Comparison of ENCODE assay signal across 1 cellular context in genomic region chr3:37800022-37800493, GRCh38.
TF ChIP-seq lines count a peak whose summit lies in the region.

No MANE protein-coding gene starts in this region.

TF ChIP-seq in GM12878, 131 proteins besides CTCF, POLR2A, EP300 and RAD21 (continued from another document):
- TF ChIP-seq, protein P1, sequence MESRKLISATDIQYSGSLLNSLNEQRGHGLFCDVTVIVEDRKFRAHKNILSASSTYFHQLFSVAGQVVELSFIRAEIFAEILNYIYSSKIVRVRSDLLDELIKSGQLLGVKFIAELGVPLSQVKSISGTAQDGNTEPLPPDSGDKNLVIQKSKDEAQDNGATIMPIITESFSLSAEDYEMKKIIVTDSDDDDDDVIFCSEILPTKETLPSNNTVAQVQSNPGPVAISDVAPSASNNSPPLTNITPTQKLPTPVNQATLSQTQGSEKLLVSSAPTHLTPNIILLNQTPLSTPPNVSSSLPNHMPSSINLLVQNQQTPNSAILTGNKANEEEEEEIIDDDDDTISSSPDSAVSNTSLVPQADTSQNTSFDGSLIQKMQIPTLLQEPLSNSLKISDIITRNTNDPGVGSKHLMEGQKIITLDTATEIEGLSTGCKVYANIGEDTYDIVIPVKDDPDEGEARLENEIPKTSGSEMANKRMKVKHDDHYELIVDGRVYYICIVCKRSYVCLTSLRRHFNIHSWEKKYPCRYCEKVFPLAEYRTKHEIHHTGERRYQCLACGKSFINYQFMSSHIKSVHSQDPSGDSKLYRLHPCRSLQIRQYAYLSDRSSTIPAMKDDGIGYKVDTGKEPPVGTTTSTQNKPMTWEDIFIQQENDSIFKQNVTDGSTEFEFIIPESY (IDR thresholded peaks at IDR 0.05) = no peak
- TF ChIP-seq FOXM1 (IDR thresholded peaks at IDR 0.05; ENCODE audit: low read depth, low read length) (no peak), MTA2 (IDR thresholded peaks at IDR 0.05; ENCODE audit: low read depth) (peak; percentile 39; the same call in 1 of the 2 replicates), BMI1 (IDR thresholded peaks at IDR 0.05; ENCODE audit: borderline replicate concordance) (no peak), IKZF1 (conservative IDR thresholded peaks at IDR 0.05) (peak; percentile 65), SPI1 (IDR thresholded peaks at IDR 0.05; ENCODE audit: borderline replicate concordance, insufficient read depth, low read depth, low read length) (peak; percentile 15; the same call in 1 of the 2 replicates), MAX (IDR thresholded peaks at IDR 0.05; ENCODE audit: low read depth, low read length) (no peak), JUND (IDR thresholded peaks at IDR 0.05; ENCODE audit: low read depth, low read length) (no peak), GATAD2B (conservative IDR thresholded peaks at IDR 0.05; ENCODE audit: low read depth) (0 out of 2 replicates have a peak, but pooled peaks have one; percentile 45), HDAC2 (IDR thresholded peaks at IDR 0.05) (no peak), FOS (IDR thresholded peaks at IDR 0.05; ENCODE audit: borderline replicate concordance, extremely low read depth, insufficient read length) (no peak), SP1 (IDR thresholded peaks at IDR 0.05; ENCODE audit: low read depth, low read length) (no peak), CHD4 (IDR thresholded peaks at IDR 0.05) (no peak), ZBED1 (IDR thresholded peaks at IDR 0.05; ENCODE audit: borderline replicate concordance) (no peak), ZNF207 (IDR thresholded peaks at IDR 0.05; ENCODE audit: borderline replicate concordance) (no peak), CBX3 (IDR thresholded peaks at IDR 0.05; ENCODE audit: borderline replicate concordance, low read depth) (no peak), BHLHE40 (IDR thresholded peaks at IDR 0.05; ENCODE audit: borderline replicate concordance in 1 of 2, low read depth in 2 of 2, low read length in 1 of 2) (0 out of 4 replicates have a peak, but pooled peaks of 1 of the 2 experiments have one; percentile 10), SIN3A (IDR thresholded peaks at IDR 0.05; ENCODE audit: low read depth, low read length) (no peak), ATF7 (IDR thresholded peaks at IDR 0.05; ENCODE audit: low read depth) (peak; percentile 42; the same call in 1 of the 2 replicates), SMAD1 (IDR thresholded peaks at IDR 0.05; ENCODE audit: low read depth, partially characterized antibody) (no peak), SRF (IDR thresholded peaks at IDR 0.05; ENCODE audit: low read depth in 2 of 2, low read length in 2 of 2) (no peak), ZZZ3 (IDR thresholded peaks at IDR 0.05; ENCODE audit: control insufficient read depth, insufficient read length, low read depth) (no peak), SIX5 (IDR thresholded peaks at IDR 0.05; ENCODE audit: low read depth, low read length, severe bottlenecking) (no peak), RELB (IDR thresholded peaks at IDR 0.05; ENCODE audit: low read depth) (peak; percentile 51; the same call in 1 of the 2 replicates), DPF2 (IDR thresholded peaks at IDR 0.05) (peak; percentile 51), RCOR1 (conservative IDR thresholded peaks at IDR 0.05; ENCODE audit: low read depth, low read length) (no peak), MYC (IDR thresholded peaks at IDR 0.05; ENCODE audit: insufficient read depth, insufficient read length, insufficient replicate concordance, low read length, severe bottlenecking) (no peak), PML (IDR thresholded peaks at IDR 0.05; ENCODE audit: low read length) (no peak), ZNF622 (IDR thresholded peaks at IDR 0.05) (no peak), MTA3 (IDR thresholded peaks at IDR 0.05; ENCODE audit: borderline replicate concordance, low read length) (no peak), HDGF (IDR thresholded peaks at IDR 0.05) (no peak), ELK1 (IDR thresholded peaks at IDR 0.05; ENCODE audit: low read depth, low read length) (no peak), NR2F1 (conservative IDR thresholded peaks at IDR 0.05) (peak; percentile 50; the same call in 1 of the 2 replicates), CREM (IDR thresholded peaks at IDR 0.05; ENCODE audit: low read depth) (no peak), TCF7 (IDR thresholded peaks at IDR 0.05; ENCODE audit: borderline replicate concordance) (no peak), ZBTB40 (IDR thresholded peaks at IDR 0.05; ENCODE audit: borderline replicate concordance) (no peak), IKZF2 (IDR thresholded peaks at IDR 0.05) (peak; percentile 26 to 30; a peak in 1 of 4 replicates), PBX3 (IDR thresholded peaks at IDR 0.05; ENCODE audit: insufficient replicate concordance, low read depth, low read length) (no peak), TCF3 (IDR thresholded peaks at IDR 0.05; ENCODE audit: borderline replicate concordance, insufficient read depth, low read depth, low read length) (no peak), POU2F2 (IDR thresholded peaks at IDR 0.05; ENCODE audit: borderline replicate concordance, low read depth, low read length) (no peak), BCLAF1 (IDR thresholded peaks at IDR 0.05) (no peak)
- TF ChIP-seq, protein P2, sequence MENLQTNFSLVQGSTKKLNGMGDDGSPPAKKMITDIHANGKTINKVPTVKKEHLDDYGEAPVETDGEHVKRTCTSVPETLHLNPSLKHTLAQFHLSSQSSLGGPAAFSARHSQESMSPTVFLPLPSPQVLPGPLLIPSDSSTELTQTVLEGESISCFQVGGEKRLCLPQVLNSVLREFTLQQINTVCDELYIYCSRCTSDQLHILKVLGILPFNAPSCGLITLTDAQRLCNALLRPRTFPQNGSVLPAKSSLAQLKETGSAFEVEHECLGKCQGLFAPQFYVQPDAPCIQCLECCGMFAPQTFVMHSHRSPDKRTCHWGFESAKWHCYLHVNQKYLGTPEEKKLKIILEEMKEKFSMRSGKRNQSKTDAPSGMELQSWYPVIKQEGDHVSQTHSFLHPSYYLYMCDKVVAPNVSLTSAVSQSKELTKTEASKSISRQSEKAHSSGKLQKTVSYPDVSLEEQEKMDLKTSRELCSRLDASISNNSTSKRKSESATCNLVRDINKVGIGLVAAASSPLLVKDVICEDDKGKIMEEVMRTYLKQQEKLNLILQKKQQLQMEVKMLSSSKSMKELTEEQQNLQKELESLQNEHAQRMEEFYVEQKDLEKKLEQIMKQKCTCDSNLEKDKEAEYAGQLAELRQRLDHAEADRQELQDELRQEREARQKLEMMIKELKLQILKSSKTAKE (IDR thresholded peaks at IDR 0.05; ENCODE audit: low read depth, poor library complexity, severe bottlenecking) = no peak
- TF ChIP-seq, protein P3, sequence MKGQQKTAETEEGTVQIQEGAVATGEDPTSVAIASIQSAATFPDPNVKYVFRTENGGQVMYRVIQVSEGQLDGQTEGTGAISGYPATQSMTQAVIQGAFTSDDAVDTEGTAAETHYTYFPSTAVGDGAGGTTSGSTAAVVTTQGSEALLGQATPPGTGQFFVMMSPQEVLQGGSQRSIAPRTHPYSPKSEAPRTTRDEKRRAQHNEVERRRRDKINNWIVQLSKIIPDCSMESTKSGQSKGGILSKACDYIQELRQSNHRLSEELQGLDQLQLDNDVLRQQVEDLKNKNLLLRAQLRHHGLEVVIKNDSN (IDR thresholded peaks at IDR 0.05; ENCODE audit: borderline replicate concordance, extremely low read length, insufficient read depth, low read depth, low read length) = no peak
